8 cellular contexts compared by ENCODE assay signal in the genomic region with DNA sequence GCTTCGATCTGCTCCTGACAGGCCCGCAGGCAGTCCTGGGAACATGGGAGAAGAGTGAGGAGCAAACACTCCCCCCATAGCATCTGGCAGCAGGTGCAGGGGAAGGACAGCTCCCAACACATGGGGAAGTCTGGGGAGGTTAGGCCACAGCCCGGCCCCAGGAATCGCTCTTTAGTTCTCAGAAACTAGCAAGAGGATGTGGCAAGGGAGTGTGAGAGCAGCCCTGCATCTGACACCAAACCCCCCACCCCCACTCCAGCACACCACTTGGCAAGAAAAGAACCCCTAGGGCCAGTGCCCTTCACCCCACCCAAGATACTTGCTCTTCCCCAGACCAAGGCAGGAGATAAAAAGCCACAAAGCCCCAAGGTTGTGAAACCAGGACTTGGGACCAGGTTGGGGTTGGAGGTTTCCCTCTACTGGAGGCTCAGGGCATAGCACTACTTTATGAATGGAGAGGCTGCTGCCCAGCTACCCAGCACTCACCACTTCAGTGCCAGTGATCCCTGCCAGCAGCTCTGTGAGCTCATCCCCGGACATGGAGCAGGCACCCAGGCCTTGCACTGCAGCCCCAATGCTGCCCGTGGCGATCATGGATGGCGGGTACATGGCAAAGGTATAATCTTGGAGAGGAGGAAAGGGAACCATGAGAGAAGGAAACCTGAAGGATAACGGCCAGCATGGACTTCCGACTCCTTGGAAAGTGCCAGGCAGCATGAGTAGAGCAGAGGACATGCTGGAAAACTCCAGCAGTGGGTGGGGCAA. TPM values are rescaled to one million over a fixed set of nuclear protein-coding genes. Genes with fewer than 3 reads are reported as not detected.
A peak's percentile ranks its signal among the peaks of the same experiment; 100 is the strongest.
DNase-seq lines count a peak whose midpoint lies in the region; ATAC-seq and TF ChIP-seq lines count a peak whose summit lies in the region.

No MANE protein-coding gene starts in this region.

- H3K27ac Mint-ChIP-seq in activated CD4-positive, alpha-beta T cell treated with anti-CD3 and anti-CD28 coated beads, Interleukin-2, amount 10 ng/mL, durations not matched to agents 24 days and 14 days, result peak overlapping the region; percentile 87

- DNase-seq in NCI-H510A (lab: John Stamatoyannopoulos, UW) (peak; percentile 46), coronary artery (ENCODE audit: low spot score) (peak; percentile 77), lower leg skin (ENCODE audit: low spot score in 2 of 2) (peak; percentile 64 to 87), NCI-H187 (lab: John Stamatoyannopoulos, UW) (no peak)
- DNase-seq in activated CD4-positive, alpha-beta T cell treated with anti-CD3 and anti-CD28 coated beads, Interleukin-2, amount 10 ng/mL, durations not matched to agents 24 days and 14 days, result peak; percentile 96
- DNase-seq in stimulated activated CD8-positive, alpha-beta memory T cell treated with anti-CD3 and anti-CD28 coated beads, Interleukin-15, amount 100 ng/mL, for 1 hour (ENCODE audit: low read depth), result peak; percentile 46

- peak; percentile 42 for ATAC-seq in HG03039 (IDR thresholded peaks at IDR 0.05; ENCODE audit: unreplicated experiment)

- WGBS in lower leg skin, 2 donors, result 33 to 34% methylated on average over 7 to 8 of the region's 10 CpGs

- H3K4me3 ChIP-seq in GM12875 (ENCODE audit: low read depth, low read length) (no peak overlapping the region), coronary artery (no peak overlapping the region), lower leg skin (ENCODE audit: low read depth, poor library complexity, severe bottlenecking) (no peak overlapping the region)

- no peak for TF ChIP-seq POLR2A in lower leg skin (IDR thresholded peaks at IDR 0.05)

- TF ChIP-seq CTCF in GM12875 (IDR thresholded peaks at IDR 0.05; ENCODE audit: borderline replicate concordance, insufficient read depth, low read depth, low read length) (peak; percentile 87), coronary artery (IDR thresholded peaks at IDR 0.05) (peak; percentile 72), lower leg skin (IDR thresholded peaks at IDR 0.05) (peak in 1 of 3 donors; percentile 41)

- peaks cover 75% of the 10 kb centered on the region for H3K36me3 Mint-ChIP-seq in activated CD4-positive, alpha-beta T cell treated with anti-CD3 and anti-CD28 coated beads, Interleukin-2, amount 10 ng/mL, durations not matched to agents 24 days and 14 days (ENCODE audit: low read depth)

- peaks cover 68% of the 10 kb centered on the region for H3K4me1 Mint-ChIP-seq in activated CD4-positive, alpha-beta T cell treated with anti-CD3 and anti-CD28 coated beads, Interleukin-2, amount 10 ng/mL, durations not matched to agents 24 days and 14 days

- H3K27ac ChIP-seq in coronary artery, result peak overlapping the region in 1 of 2 donors; percentile 55

- intact Hi-C loops in activated CD4-positive, alpha-beta T cell treated with anti-CD3 and anti-CD28 coated beads, Interleukin-2, amount 10 ng/mL, durations not matched to agents 24 days and 14 days (cut with micrococcal nuclease), result loop anchor here (1.0 to 5.0 kb wide), 7 partner anchors 15 to 281 kb away; a partner anchor contains a TSS
- intact Hi-C loops in lower leg skin (cut with DNase I; ENCODE audit: low total_unique reads), result loop anchor here (10.0 kb wide), 1 partner anchor 239 kb away; a partner anchor contains a TSS

- no peaks in the 10 kb centered on the region for H3K27me3 Mint-ChIP-seq in activated CD4-positive, alpha-beta T cell treated with anti-CD3 and anti-CD28 coated beads, Interleukin-2, amount 10 ng/mL, durations not matched to agents 24 days and 14 days

- H3K4me3 Mint-ChIP-seq in activated CD4-positive, alpha-beta T cell treated with anti-CD3 and anti-CD28 coated beads, Interleukin-2, amount 10 ng/mL, durations not matched to agents 24 days and 14 days, result peak overlapping the region; percentile 100

- no peaks in the 10 kb centered on the region for H3K9me3 Mint-ChIP-seq in activated CD4-positive, alpha-beta T cell treated with anti-CD3 and anti-CD28 coated beads, Interleukin-2, amount 10 ng/mL, durations not matched to agents 24 days and 14 days

RNA-seq across cellular contexts. Expression of a gene that starts 5.4 kb away (rescaled TPM):
- 483 and 491 TPM in 2 replicates for total RNA-seq in activated CD4-positive, alpha-beta T cell treated with anti-CD3 and anti-CD28 coated beads, Interleukin-2, amount 10 ng/mL, durations not matched to agents 24 days and 14 days
- total RNA-seq in lower leg skin, result 100 to 1,000 TPM; 130 to 169 (median 157) TPM

RNA-seq across cellular contexts. Expression of a gene that starts 15.0 kb away (rescaled TPM):
- 79.6 and 81.4 TPM in 2 replicates for total RNA-seq in activated CD4-positive, alpha-beta T cell treated with anti-CD3 and anti-CD28 coated beads, Interleukin-2, amount 10 ng/mL, durations not matched to agents 24 days and 14 days
- 10 to 100 TPM in 1 of 4 donors, 1 to 10 TPM in 3; 4.1 to 12.2 (median 7.7) TPM for total RNA-seq in lower leg skin

RNA-seq across cellular contexts. Expression of a gene that starts 15.3 kb away (rescaled TPM):
- 21.9 and 22.8 TPM in 2 replicates for total RNA-seq in activated CD4-positive, alpha-beta T cell treated with anti-CD3 and anti-CD28 coated beads, Interleukin-2, amount 10 ng/mL, durations not matched to agents 24 days and 14 days
- total RNA-seq in lower leg skin, result 10 to 100 TPM in 2 of 4 donors, 1 to 10 TPM in 2; 5.7 to 11.5 (median 9.8) TPM

RNA-seq across cellular contexts. Expression of a gene that starts 41.1 kb away (rescaled TPM):
- 5.8 and 6.3 TPM in 2 replicates for total RNA-seq in activated CD4-positive, alpha-beta T cell treated with anti-CD3 and anti-CD28 coated beads, Interleukin-2, amount 10 ng/mL, durations not matched to agents 24 days and 14 days
- total RNA-seq in lower leg skin, result 1 to 10 TPM; 2.3 to 7.3 (median 3.7) TPM

Comparison
In these comparisons a context has a peak if more than half of its experiments do, and no peak if none do; other contexts are left out.
1. DNase-seq: peak in NCI-H510A (single experiment), activated CD4-positive, alpha-beta T cell treated with anti-CD3 and anti-CD28 coated beads, Interleukin-2, amount 10 ng/mL, durations not matched to agents 24 days and 14 days (single experiment), coronary artery (single experiment), lower leg skin (2 of 2) and stimulated activated CD8-positive, alpha-beta memory T cell treated with anti-CD3 and anti-CD28 coated beads, Interleukin-15, amount 100 ng/mL, for 1 hour (single experiment); none in NCI-H187 (0 of 2).